In the genomic region with DNA sequence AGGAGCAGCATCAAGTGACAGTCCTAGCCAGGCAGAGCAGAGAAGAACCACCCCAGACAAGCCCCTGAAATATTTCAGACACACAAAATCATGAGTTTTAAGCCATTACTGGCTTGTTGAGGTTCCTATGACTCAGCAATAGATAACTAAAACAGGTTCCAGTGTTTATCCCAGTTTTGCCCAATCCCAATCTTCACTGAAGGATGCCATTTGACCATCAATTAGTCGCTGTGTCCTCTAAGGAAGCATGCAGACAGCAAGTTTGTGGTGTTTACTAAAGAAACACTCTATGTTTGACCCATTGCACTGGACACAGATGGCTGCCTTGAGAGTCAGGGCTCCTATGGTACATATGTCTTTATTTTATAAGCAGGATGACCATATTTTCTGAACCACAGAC, we compare ENCODE assay signal across 22 cellular contexts.
DNase-seq lines count a peak whose midpoint lies in the region; ATAC-seq and TF ChIP-seq lines count a peak whose summit lies in the region.
"Had no signal": no experiment of that assay in that cellular context is flagged by ENCODE, and none has a peak within 500 bp of the region (broad histone marks: within the 10 kb centered on the region; RNA-seq: fewer than 3 reads in every experiment).

No MANE protein-coding gene starts in this region.

- no peak overlapping the region for H4K8ac ChIP-seq in mesenchymal stem cell (ENCODE audit: low read length)

- peaks cover 12% of the 10 kb centered on the region for H3K4me1 ChIP-seq in mesenchymal stem cell (ENCODE audit: control insufficient read depth, insufficient read depth, low read depth, low read length)

- H2BK12ac ChIP-seq in mesenchymal stem cell (ENCODE audit: low read length in 2 of 2): peak overlapping the region in 1 of 2 experiments; percentile 69

- H3K4me2 ChIP-seq in mesenchymal stem cell (ENCODE audit: low read length, poor library complexity, severe bottlenecking): no peak overlapping the region
- H3K4me2 ChIP-seq: BLaER1 had no signal

- WGBS in mesenchymal stem cell: 20% methylated on average over 1 of the region's 1 CpG

- H2BK15ac ChIP-seq in mesenchymal stem cell (ENCODE audit: low read depth, poor library complexity, severe bottlenecking): no peak overlapping the region

- no peak overlapping the region for H3K14ac ChIP-seq in mesenchymal stem cell (ENCODE audit: low read length in 2 of 2)

- H3K27ac ChIP-seq in mesenchymal stem cell (ENCODE audit: low read length, poor library complexity, severe bottlenecking): no peak overlapping the region
- H3K27ac ChIP-seq: BLaER1 had no signal

- no peak for ATAC-seq in GM21723 (IDR thresholded peaks at IDR 0.05; ENCODE audit: unreplicated experiment)
- ATAC-seq: HCT116 had no signal

- no peak overlapping the region for H2AFZ ChIP-seq in mesenchymal stem cell (ENCODE audit: low read depth, low read length)

- peak overlapping the region; percentile 78 for H2AK5ac ChIP-seq in mesenchymal stem cell (ENCODE audit: low read length, severe bottlenecking)

- H3K27me3 ChIP-seq in mesenchymal stem cell (ENCODE audit: control insufficient read depth in 1 of 2, insufficient read depth in 1 of 2, low read length in 2 of 2): no peaks in the 10 kb centered on the region
- H3K27me3 ChIP-seq: BLaER1 had no signal

- H3K79me1 ChIP-seq in mesenchymal stem cell (replicated peaks; ENCODE audit: low read length, poor library complexity, severe bottlenecking): no peaks in the 10 kb centered on the region

- peak overlapping the region in 1 of 2 experiments; percentile 79 for H3K18ac ChIP-seq in mesenchymal stem cell (ENCODE audit: low read depth in 1 of 2, low read length in 2 of 2)

- no peak for TF ChIP-seq CTCF in epithelial cell of esophagus (IDR thresholded peaks at IDR 0.05; ENCODE audit: insufficient read depth, low read depth, low read length, missing control alignments)

- no peak overlapping the region for H2BK5ac ChIP-seq in mesenchymal stem cell (ENCODE audit: low read depth, low read length, poor library complexity, severe bottlenecking)

- H3K9me3 ChIP-seq in mesenchymal stem cell (ENCODE audit: control insufficient read depth, low read length): peaks cover 22% of the 10 kb centered on the region

- no peak overlapping the region for H2BK120ac ChIP-seq in mesenchymal stem cell (ENCODE audit: low read depth, low read length)

- H3K36me3 ChIP-seq in mesenchymal stem cell (ENCODE audit: control insufficient read depth in 1 of 2, insufficient read depth in 2 of 2, low read depth in 1 of 2, low read length in 2 of 2): no peaks in the 10 kb centered on the region
- H3K36me3 ChIP-seq: BLaER1 had no signal

- no peak overlapping the region for H4K91ac ChIP-seq in mesenchymal stem cell (ENCODE audit: low read length)

- no peak overlapping the region for H3K4ac ChIP-seq in mesenchymal stem cell (ENCODE audit: low read depth in 1 of 2, low read length in 2 of 2)

- H3K4me3 ChIP-seq in epithelial cell of esophagus (ENCODE audit: low read length) (no peak overlapping the region), mesenchymal stem cell (ENCODE audit: insufficient read depth in 1 of 2, low read depth in 1 of 2, low read length in 2 of 2) (no peak overlapping the region)
- H3K4me3 ChIP-seq: BLaER1 had no signal

- H3K23ac ChIP-seq in mesenchymal stem cell (ENCODE audit: low read length in 2 of 2): no peak overlapping the region

- DNase-seq in M059J (ENCODE audit: low read depth) (peak; percentile 60), epithelial cell of esophagus (ENCODE audit: low read depth) (peak; percentile 27), mesenchymal stem cell (peak; percentile 61), superior temporal gyrus (ENCODE audit: extremely low spot score) (no peak), hepatic stellate cell (ENCODE audit: low spot score) (no peak)
- no peak for DNase-seq in activated CD4-positive, alpha-beta T cell treated with anti-CD3 and anti-CD28 coated beads for 4 hours
- DNase-seq: ACHN; Calu3; CD4-positive, alpha-beta memory T cell; GDM1; Karpas-422; MM.1S; NCI-H1048; NCI-H1417 treated with DMSO at 0.1 percent for 48 hours; NCI-H187; NCI-H446; NCI-H526; OCI-M1; Right ventricle myocardium superior had no signal

- no peak overlapping the region for H3K9ac ChIP-seq in mesenchymal stem cell (ENCODE audit: low read length)
- H3K9ac ChIP-seq: BLaER1 had no signal

Comparison
In these comparisons a context has a peak if more than half of its experiments do, and no peak if none do; other contexts are left out.
1. DNase-seq: peak in M059J (single experiment), epithelial cell of esophagus (single experiment) and mesenchymal stem cell (single experiment); none in activated CD4-positive, alpha-beta T cell treated with anti-CD3 and anti-CD28 coated beads for 4 hours (0 of 2), superior temporal gyrus (single experiment) and hepatic stellate cell (single experiment).